ENCODE assay signal across 7 cellular contexts in genomic region chr11:117481036-117481435, GRCh38.
"Had no signal": no experiment of that assay in that cellular context is flagged by ENCODE, and none has a peak within 500 bp of the region (broad histone marks: within the 10 kb centered on the region; RNA-seq: fewer than 3 reads in every experiment).

No MANE protein-coding gene starts in this region.

- H3K9me3 Mint-ChIP-seq: H9, IgD-negative memory B cell had no signal

- H3K4me3 Mint-ChIP-seq: H9, IgD-negative memory B cell had no signal

- H3K4me3 ChIP-seq: GM23248 had no signal

- DNase-seq: GM23248, GOT3, H9, HCEC 1CT, KBM-7 had no signal

- H3K36me3 Mint-ChIP-seq: IgD-negative memory B cell had no signal

- H3K27ac ChIP-seq: GM23248 had no signal

- H3K9ac ChIP-seq: GM23248 had no signal

- ATAC-seq: HepG2 had no signal

- H3K4me1 Mint-ChIP-seq: IgD-negative memory B cell had no signal

- H3K27ac Mint-ChIP-seq: H9, IgD-negative memory B cell had no signal

- H2AFZ ChIP-seq: GM23248 had no signal
